In the genomic region with DNA sequence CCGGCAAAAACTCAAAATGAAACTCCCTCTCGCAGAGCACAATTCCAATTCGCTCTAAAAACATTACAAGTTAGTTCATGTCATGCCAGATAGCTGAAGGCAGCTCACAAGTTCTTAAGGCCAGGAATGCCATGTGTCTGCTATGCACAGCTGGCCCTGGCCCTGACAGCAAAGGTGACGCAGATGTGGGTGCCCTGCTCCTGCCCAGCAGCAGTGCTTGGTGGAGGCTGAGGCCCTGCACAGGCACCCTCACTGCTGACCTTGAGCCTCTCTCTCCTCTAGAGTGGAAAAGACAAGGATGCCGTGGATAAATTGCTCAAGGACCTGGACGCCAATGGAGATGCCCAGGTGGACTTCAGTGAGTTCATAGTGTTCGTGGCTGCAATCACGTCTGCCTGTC, we compare ENCODE assay signal across 8 cellular contexts. TPM values are rescaled to one million over a fixed set of nuclear protein-coding genes. Genes with fewer than 3 reads are reported as not detected.
DNase-seq lines count a peak whose midpoint lies in the region; ATAC-seq and TF ChIP-seq lines count a peak whose summit lies in the region.
"Had no signal": no experiment of that assay in that cellular context is flagged by ENCODE, and none has a peak within 500 bp of the region (broad histone marks: within the 10 kb centered on the region; RNA-seq: fewer than 3 reads in every experiment).

No MANE protein-coding gene starts in this region.

- H3K4me2 ChIP-seq in neural progenitor cell: no peak overlapping the region

- intact Hi-C loops in left ventricle myocardium inferior (cut with micrococcal nuclease): no loop called here

- ATAC-seq in activated CD8-positive, alpha-beta T cell treated with anti-CD3 and anti-CD28 coated beads, Interleukin-2, amount 10 ng/mL, durations not matched to agents 7 days and 5 days: peak; percentile 45
- peak; percentile 35 for ATAC-seq in stimulated activated memory B cell treated with anti-CD40 and anti-IgM and Interleukin-4, amounts not matched to agents 10 μg/mL and 1 μg/mL and 100 μg/mL, for 72 hours

- H3K4me3 Mint-ChIP-seq in HFFc6 (peak overlapping the region; percentile 15; the same call in 1 of the 2 replicates), neural progenitor cell (no peak overlapping the region)
- H3K4me3 Mint-ChIP-seq in activated CD8-positive, alpha-beta T cell treated with anti-CD3 and anti-CD28 coated beads, Interleukin-2, amount 10 ng/mL, durations not matched to agents 7 days and 5 days: peak overlapping the region; percentile 34
- H3K4me3 Mint-ChIP-seq in stimulated activated memory B cell treated with anti-CD40 and anti-IgM and Interleukin-4, amounts not matched to agents 10 μg/mL and 1 μg/mL and 100 μg/mL, for 72 hours: no peak overlapping the region

- H3F3A ChIP-seq in neural progenitor cell (ENCODE audit: low read depth): no peaks in the 10 kb centered on the region

- no peaks in the 10 kb centered on the region for H3K27me3 ChIP-seq in left ventricle myocardium inferior (ENCODE audit: low read depth)
- no peaks in the 10 kb centered on the region for H3K27me3 ChIP-seq in neural progenitor cell

- POLR2A ChIA-PET in activated CD8-positive, alpha-beta T cell treated with anti-CD3 and anti-CD28 coated beads, Interleukin-2, amount 10 ng/mL, durations not matched to agents 7 days and 5 days (lab: Charles Lee): interaction anchor here (0.6 to 4.8 kb wide), 9 partner anchors 11 to 97 kb away, joined by 3 to 65 read pairs (median 7); a partner anchor contains a TSS

- peaks cover 29% of the 10 kb centered on the region for H3K4me1 Mint-ChIP-seq in HFFc6 (ENCODE audit: low read depth)
- peaks cover 85% of the 10 kb centered on the region for H3K4me1 Mint-ChIP-seq in activated CD8-positive, alpha-beta T cell treated with anti-CD3 and anti-CD28 coated beads, Interleukin-2, amount 10 ng/mL, durations not matched to agents 7 days and 5 days (ENCODE audit: low read depth)
- H3K4me1 Mint-ChIP-seq in stimulated activated memory B cell treated with anti-CD40 and anti-IgM and Interleukin-4, amounts not matched to agents 10 μg/mL and 1 μg/mL and 100 μg/mL, for 72 hours: peaks cover 21% of the 10 kb centered on the region
- peaks cover 7% of the 10 kb centered on the region for H3K4me1 Mint-ChIP-seq in neural progenitor cell

- no peak overlapping the region for H3K9ac ChIP-seq in neural progenitor cell

- H3K27ac Mint-ChIP-seq in HFFc6 (peak overlapping the region; percentile 46), neural progenitor cell (no peak overlapping the region)
- H3K27ac Mint-ChIP-seq in activated CD8-positive, alpha-beta T cell treated with anti-CD3 and anti-CD28 coated beads, Interleukin-2, amount 10 ng/mL, durations not matched to agents 7 days and 5 days: peak overlapping the region; percentile 96
- peak overlapping the region; percentile 80 for H3K27ac Mint-ChIP-seq in stimulated activated memory B cell treated with anti-CD40 and anti-IgM and Interleukin-4, amounts not matched to agents 10 μg/mL and 1 μg/mL and 100 μg/mL, for 72 hours

- H3K4me3 ChIP-seq in left ventricle myocardium inferior (no peak overlapping the region), neural progenitor cell (no peak overlapping the region)

- H3K36me3 Mint-ChIP-seq in HFFc6 (ENCODE audit: low read depth) (no peaks in the 10 kb centered on the region), neural progenitor cell (peaks cover 17% of the 10 kb centered on the region)
- H3K36me3 Mint-ChIP-seq in activated CD8-positive, alpha-beta T cell treated with anti-CD3 and anti-CD28 coated beads, Interleukin-2, amount 10 ng/mL, durations not matched to agents 7 days and 5 days (ENCODE audit: low read depth): peaks cover 26% of the 10 kb centered on the region
- H3K36me3 Mint-ChIP-seq in stimulated activated memory B cell treated with anti-CD40 and anti-IgM and Interleukin-4, amounts not matched to agents 10 μg/mL and 1 μg/mL and 100 μg/mL, for 72 hours: peaks cover 37% of the 10 kb centered on the region

- DNase-seq in HFFc6 (no peak), left ventricle myocardium inferior (no peak), neural progenitor cell (ENCODE audit: low spot score) (no peak), NOMO-1 treated with DMSO at 0.1 percent for 48 hours (lab: John Stamatoyannopoulos, UW; ENCODE audit: unreplicated experiment) (no peak), COR-L47 (lab: John Stamatoyannopoulos, UW) (no peak)
- no peak for DNase-seq in activated CD8-positive, alpha-beta T cell treated with anti-CD3 and anti-CD28 coated beads, Interleukin-2, amount 10 ng/mL, durations not matched to agents 7 days and 5 days
- DNase-seq: nucleus accumbens had no signal

- CTCF ChIA-PET in activated CD8-positive, alpha-beta T cell treated with anti-CD3 and anti-CD28 coated beads, Interleukin-2, amount 10 ng/mL, durations not matched to agents 7 days and 5 days (lab: Charles Lee): interaction anchor here (0.6 to 4.7 kb wide), 10 partner anchors 9 to 177 kb away, joined by 3 to 82 read pairs (median 4); a partner anchor contains a TSS

- H3K27ac ChIP-seq in left ventricle myocardium inferior (replicated peaks) (peak overlapping the region; percentile 82), neural progenitor cell (no peak overlapping the region)

- H3K9me3 Mint-ChIP-seq in HFFc6: no peaks in the 10 kb centered on the region
- H3K9me3 Mint-ChIP-seq in activated CD8-positive, alpha-beta T cell treated with anti-CD3 and anti-CD28 coated beads, Interleukin-2, amount 10 ng/mL, durations not matched to agents 7 days and 5 days (ENCODE audit: insufficient read depth): no peaks in the 10 kb centered on the region
- H3K9me3 Mint-ChIP-seq in stimulated activated memory B cell treated with anti-CD40 and anti-IgM and Interleukin-4, amounts not matched to agents 10 μg/mL and 1 μg/mL and 100 μg/mL, for 72 hours: no peaks in the 10 kb centered on the region
- H3K9me3 Mint-ChIP-seq in neural progenitor cell: no peaks in the 10 kb centered on the region

- peaks cover 4% of the 10 kb centered on the region for H3K79me2 ChIP-seq in neural progenitor cell (ENCODE audit: low read depth)

- H3K27me3 Mint-ChIP-seq in HFFc6 (ENCODE audit: insufficient read depth) (no peaks in the 10 kb centered on the region), neural progenitor cell (ENCODE audit: insufficient read depth, low read depth) (peaks cover 3% of the 10 kb centered on the region)
- no peaks in the 10 kb centered on the region for H3K27me3 Mint-ChIP-seq in activated CD8-positive, alpha-beta T cell treated with anti-CD3 and anti-CD28 coated beads, Interleukin-2, amount 10 ng/mL, durations not matched to agents 7 days and 5 days (ENCODE audit: low read depth)
- H3K27me3 Mint-ChIP-seq in stimulated activated memory B cell treated with anti-CD40 and anti-IgM and Interleukin-4, amounts not matched to agents 10 μg/mL and 1 μg/mL and 100 μg/mL, for 72 hours: no peaks in the 10 kb centered on the region

- TF ChIP-seq CTCF in HFFc6 (IDR thresholded peaks at IDR 0.05) (no peak), left ventricle myocardium inferior (IDR thresholded peaks at IDR 0.05; ENCODE audit: borderline replicate concordance) (no peak), neural progenitor cell (IDR thresholded peaks at IDR 0.05) (no peak)

- no peak overlapping the region for H2AFZ ChIP-seq in neural progenitor cell (replicated peaks)

- peaks cover 10% of the 10 kb centered on the region for H3K36me3 ChIP-seq in left ventricle myocardium inferior
- no peaks in the 10 kb centered on the region for H3K36me3 ChIP-seq in neural progenitor cell

- no peaks in the 10 kb centered on the region for H4K20me1 ChIP-seq in neural progenitor cell (ENCODE audit: low read depth)

- H3K9me3 ChIP-seq in left ventricle myocardium inferior (replicated peaks) (no peaks in the 10 kb centered on the region), neural progenitor cell (ENCODE audit: low read depth) (no peaks in the 10 kb centered on the region)

- H3K4me1 ChIP-seq in left ventricle myocardium inferior: peaks cover 37% of the 10 kb centered on the region
- no peaks in the 10 kb centered on the region for H3K4me1 ChIP-seq in neural progenitor cell

RNA-seq across cellular contexts. Expression of a gene that starts 2.9 kb away (rescaled TPM):
- not detected for total RNA-seq in HFFc6 (2021; fragmentation: NEBNext Ultra II Directional; extraction: Animal tissue kit (Norgen Biotek cat#: 25700))
- 1 to 10 TPM; 8.3 to 8.5 TPM for total RNA-seq in activated CD8-positive, alpha-beta T cell treated with anti-CD3 and anti-CD28 coated beads, Interleukin-2, amount 10 ng/mL, durations not matched to agents 7 days and 5 days
- not detected for total RNA-seq in left ventricle myocardium inferior
- total RNA-seq in neural progenitor cell (ENCODE audit: low replicate concordance): not detected in 2 replicates

RNA-seq across cellular contexts. Expression of a gene that starts 13.1 kb away (rescaled TPM):
- 10 to 100 TPM; 35.5 to 41.0 (median 40.1) TPM for total RNA-seq in HFFc6 (2021; fragmentation: NEBNext Ultra II Directional; extraction: Animal tissue kit (Norgen Biotek cat#: 25700))
- total RNA-seq in activated CD8-positive, alpha-beta T cell treated with anti-CD3 and anti-CD28 coated beads, Interleukin-2, amount 10 ng/mL, durations not matched to agents 7 days and 5 days: 10 to 100 TPM; 65.5 to 67.4 TPM
- total RNA-seq in left ventricle myocardium inferior (41.5 TPM), neural progenitor cell (ENCODE audit: low replicate concordance) (90.6 and 141 TPM in 2 replicates)

RNA-seq across cellular contexts. Expression of a gene that starts 19.4 kb away (rescaled TPM):
- total RNA-seq in HFFc6 (2021; fragmentation: NEBNext Ultra II Directional; extraction: Animal tissue kit (Norgen Biotek cat#: 25700)): 10 to 100 TPM; 12.7 to 19.0 (median 14.2) TPM
- 10 to 100 TPM; 19.6 to 21.5 TPM for total RNA-seq in activated CD8-positive, alpha-beta T cell treated with anti-CD3 and anti-CD28 coated beads, Interleukin-2, amount 10 ng/mL, durations not matched to agents 7 days and 5 days
- total RNA-seq in left ventricle myocardium inferior (7.1 TPM), neural progenitor cell (ENCODE audit: low replicate concordance) (10.5 and 24.6 TPM in 2 replicates)

RNA-seq across cellular contexts. Expression of a gene that starts 56.1 kb away (rescaled TPM):
- 100 to 1,000 TPM; 332 to 418 (median 364) TPM for total RNA-seq in HFFc6 (2021; fragmentation: NEBNext Ultra II Directional; extraction: Animal tissue kit (Norgen Biotek cat#: 25700))
- total RNA-seq in activated CD8-positive, alpha-beta T cell treated with anti-CD3 and anti-CD28 coated beads, Interleukin-2, amount 10 ng/mL, durations not matched to agents 7 days and 5 days: 100 to 1,000 TPM; 105 TPM
- 223 TPM for total RNA-seq in left ventricle myocardium inferior
- 162 and 178 TPM in 2 replicates for total RNA-seq in neural progenitor cell (ENCODE audit: low replicate concordance)

Comparison
In these comparisons a context has a peak if more than half of its experiments do, and no peak if none do; other contexts are left out.
1. H3K4me3 Mint-ChIP-seq: peak in HFFc6 (single experiment) and activated CD8-positive, alpha-beta T cell treated with anti-CD3 and anti-CD28 coated beads, Interleukin-2, amount 10 ng/mL, durations not matched to agents 7 days and 5 days (single experiment); none in stimulated activated memory B cell treated with anti-CD40 and anti-IgM and Interleukin-4, amounts not matched to agents 10 μg/mL and 1 μg/mL and 100 μg/mL, for 72 hours (single experiment) and neural progenitor cell (single experiment).